ENCODE assay signal across 1 cellular context in genomic region chr5:179700401-179700918, GRCh38.
TF ChIP-seq lines count a peak whose summit lies in the region.

No MANE protein-coding gene starts in this region.

TF ChIP-seq in K562, 482 proteins besides CTCF, POLR2A, EP300 and RAD21 (continued from another document and continues in another):
- TF ChIP-seq CHAMP1 (IDR thresholded peaks at IDR 0.05) (no peak), RBFOX2 (IDR thresholded peaks at IDR 0.05; ENCODE audit: low read depth, low read length) (no peak), GATA2 (CRISPR knock-in tag; IDR thresholded peaks at IDR 0.05) (peak; percentile 88), KLF10 (CRISPR knock-in tag; IDR thresholded peaks at IDR 0.05) (no peak), ESRRB (CRISPR knock-in tag; IDR thresholded peaks at IDR 0.05; ENCODE audit: borderline replicate concordance) (no peak), ZNF583 (CRISPR knock-in tag; IDR thresholded peaks at IDR 0.05) (no peak), RBM17 (IDR thresholded peaks at IDR 0.05; ENCODE audit: borderline replicate concordance, low read depth, low read length) (no peak), USF1 (CRISPR knock-in tag; IDR thresholded peaks at IDR 0.05) (no peak), MAFG (tag; conservative IDR thresholded peaks at IDR 0.05) (0 out of 2 replicates have a peak, but pooled peaks have one; percentile 18), NR0B1 (IDR thresholded peaks at IDR 0.05; ENCODE audit: partially characterized antibody) (no peak), TFE3 (CRISPR knock-in tag; IDR thresholded peaks at IDR 0.05) (no peak), ZNF586 (CRISPR knock-in tag; conservative IDR thresholded peaks at IDR 0.05) (no peak), MAFK (IDR thresholded peaks at IDR 0.05; ENCODE audit: low read length) (no peak; the same call in 1 of the 2 replicates), TOE1 (IDR thresholded peaks at IDR 0.05; ENCODE audit: borderline replicate concordance) (0 out of 2 replicates have a peak, but pooled peaks have one; percentile 42), TOE1 (CRISPR knock-in tag; IDR thresholded peaks at IDR 0.05; ENCODE audit: borderline replicate concordance, low read depth) (no peak), PCBP2 (IDR thresholded peaks at IDR 0.05; ENCODE audit: low read depth, low read length, poor library complexity, severe bottlenecking) (no peak), ELF1 (tag; IDR thresholded peaks at IDR 0.05) (no peak), ZBTB8A (IDR thresholded peaks at IDR 0.05; ENCODE audit: partially characterized antibody) (no peak), TFAP4 (CRISPR knock-in tag; IDR thresholded peaks at IDR 0.05; ENCODE audit: borderline replicate concordance) (no peak), ZNF766 (CRISPR knock-in tag; conservative IDR thresholded peaks at IDR 0.05) (0 out of 2 replicates have a peak, but pooled peaks have one; percentile 51), ZBTB2 (IDR thresholded peaks at IDR 0.05) (no peak), ZFX (CRISPR knock-in tag; IDR thresholded peaks at IDR 0.05) (no peak), BHLHE40 (IDR thresholded peaks at IDR 0.05; ENCODE audit: low read length) (0 out of 2 replicates have a peak, but pooled peaks have one; percentile 43), NCOA4 (IDR thresholded peaks at IDR 0.05; ENCODE audit: partially characterized antibody) (no peak), MXD1 (CRISPR knock-in tag; IDR thresholded peaks at IDR 0.05; ENCODE audit: borderline replicate concordance, poor library complexity, severe bottlenecking) (no peak), ATF6 (CRISPR knock-in tag; IDR thresholded peaks at IDR 0.05) (no peak), BRF2 (IDR thresholded peaks at IDR 0.05; ENCODE audit: borderline replicate concordance, insufficient read depth, insufficient read length) (no peak), HNRNPK (IDR thresholded peaks at IDR 0.05; ENCODE audit: low read depth, low read length, poor library complexity, severe bottlenecking) (no peak), ZKSCAN1 (IDR thresholded peaks at IDR 0.05; ENCODE audit: low read depth, low read length) (no peak), MITF (IDR thresholded peaks at IDR 0.05) (no peak), ZNF444 (CRISPR knock-in tag; IDR thresholded peaks at IDR 0.05) (no peak), JUNB (CRISPR knock-in tag; conservative IDR thresholded peaks at IDR 0.05) (no peak), SRSF7 (optimal IDR thresholded peaks at IDR 0.05; ENCODE audit: low read depth, low read length) (no peak), STAT5A (IDR thresholded peaks at IDR 0.05; ENCODE audit: borderline replicate concordance, low read length) (peak; percentile 88), SAFB2 (IDR thresholded peaks at IDR 0.05; ENCODE audit: borderline replicate concordance, low read depth, low read length, severe bottlenecking) (no peak), TRIM24 (IDR thresholded peaks at IDR 0.05) (peak; percentile 94 to 95), GMEB1 (CRISPR knock-in tag; IDR thresholded peaks at IDR 0.05) (no peak), HMBOX1 (IDR thresholded peaks at IDR 0.05) (peak; percentile 59; the same call in 1 of the 2 replicates), CTCFL (IDR thresholded peaks at IDR 0.05; ENCODE audit: borderline replicate concordance, insufficient read depth, low read depth, low read length, poor library complexity, severe bottlenecking) (no peak), PPARD (CRISPR knock-in tag; IDR thresholded peaks at IDR 0.05) (no peak), ZBTB7A (IDR thresholded peaks at IDR 0.05; ENCODE audit: borderline replicate concordance, control insufficient read depth, low read depth, low read length) (no peak), FUS (optimal IDR thresholded peaks at IDR 0.05; ENCODE audit: low read depth, low read length) (no peak), NCOA1 (IDR thresholded peaks at IDR 0.05; ENCODE audit: low read depth) (peak; percentile 78; the same call in 1 of the 2 replicates), GTF2A2 (tag; IDR thresholded peaks at IDR 0.05) (no peak), SIN3B (IDR thresholded peaks at IDR 0.05; ENCODE audit: low read depth) (no peak)
